1 cellular context compared by ENCODE assay signal in genomic region chr1:165114022-165114888, GRCh38.
TF ChIP-seq lines count a peak whose summit lies in the region.

No MANE protein-coding gene starts in this region.

TF ChIP-seq in GM12878, 131 proteins besides CTCF, POLR2A, EP300 and RAD21 (continued from another document):
- TF ChIP-seq IRF3 (IDR thresholded peaks at IDR 0.05) (no peak), PML (IDR thresholded peaks at IDR 0.05; ENCODE audit: low read length) (no peak), DPF2 (IDR thresholded peaks at IDR 0.05) (no peak), CHD4 (IDR thresholded peaks at IDR 0.05) (no peak), POU2F2 (IDR thresholded peaks at IDR 0.05; ENCODE audit: borderline replicate concordance, low read depth, low read length) (no peak), RB1 (IDR thresholded peaks at IDR 0.05; ENCODE audit: borderline replicate concordance) (no peak), ELK1 (IDR thresholded peaks at IDR 0.05; ENCODE audit: low read depth, low read length) (no peak), TARDBP (IDR thresholded peaks at IDR 0.05; ENCODE audit: borderline replicate concordance) (no peak), KAT2A (conservative IDR thresholded peaks at IDR 0.05; ENCODE audit: control insufficient read depth, low read depth, low read length) (no peak), CEBPB (IDR thresholded peaks at IDR 0.05; ENCODE audit: borderline replicate concordance in 1 of 2, low read depth in 2 of 2, low read length in 2 of 2) (no peak), ASH2L (IDR thresholded peaks at IDR 0.05; ENCODE audit: borderline replicate concordance, low read depth) (no peak), SIN3A (IDR thresholded peaks at IDR 0.05; ENCODE audit: low read depth, low read length) (no peak), SKIL (IDR thresholded peaks at IDR 0.05; ENCODE audit: low read depth, poor library complexity, severe bottlenecking) (no peak), SUPT20H (IDR thresholded peaks at IDR 0.05; ENCODE audit: borderline replicate concordance, control insufficient read depth, low read depth, low read length) (no peak), YBX1 (IDR thresholded peaks at IDR 0.05) (no peak), ZNF384 (IDR thresholded peaks at IDR 0.05; ENCODE audit: borderline replicate concordance, low read depth, low read length) (no peak)
TF ChIP-seq in GM12878: peak in this region for 0.
